ENCODE assay signal across 8 cellular contexts in genomic region chr11:35334385-35335090, GRCh38.
DNase-seq lines count a peak whose midpoint lies in the region; FAIRE-seq and TF ChIP-seq lines count a peak whose summit lies in the region.

No MANE protein-coding gene starts in this region.

- H3K4me1 ChIP-seq in small intestine (ENCODE audit: control insufficient read depth in 2 of 2, insufficient read depth in 1 of 2, low read depth in 1 of 2, low read length in 1 of 2) = no peaks in the 10 kb centered on the region
- no peaks in the 10 kb centered on the region for H3K4me1 ChIP-seq in ascending aorta

- H3K27ac Mint-ChIP-seq in HFFc6 (peak overlapping the region; percentile 11; the same call in 1 of the 2 replicates), IgD-negative memory B cell (peak overlapping the region; percentile 88 to 97 (median 94)), mesothelial cell of epicardium (no peak overlapping the region)

- H3K4me3 ChIP-seq in small intestine (ENCODE audit: low read depth in 1 of 2, low read length in 2 of 2) (no peak overlapping the region), ascending aorta (no peak overlapping the region)

- DNase-seq in activated gamma-delta T cell treated with Interleukin-2 at 50 U/mL for 16 hours (peak; percentile 37), activated gamma-delta T cell (lab: John Stamatoyannopoulos, UW) (no peak), HFFc6 (no peak), small intestine (peak; percentile 35), MV-4-11 (lab: John Stamatoyannopoulos, UW) (no peak), mesothelial cell of epicardium (ENCODE audit: low spot score in 2 of 2, unreplicated experiment in 2 of 2) (no peak), ascending aorta (ENCODE audit: low spot score in 2 of 2) (no peak)

- H3K36me3 ChIP-seq in small intestine (ENCODE audit: control insufficient read depth in 2 of 2, insufficient read depth in 2 of 2, low read length in 2 of 2) (no peaks in the 10 kb centered on the region), ascending aorta (no peaks in the 10 kb centered on the region)

- intact Hi-C loops in ascending aorta (cut with DNase I) = no loop called here

- H3K9me3 ChIP-seq in small intestine (ENCODE audit: control insufficient read depth, low read depth) (no peaks in the 10 kb centered on the region), ascending aorta (no peaks in the 10 kb centered on the region)

- H3K27me3 Mint-ChIP-seq in HFFc6 (ENCODE audit: insufficient read depth) = peaks cover 5% of the 10 kb centered on the region
- no peaks in the 10 kb centered on the region for H3K27me3 Mint-ChIP-seq in IgD-negative memory B cell
- H3K27me3 Mint-ChIP-seq in mesothelial cell of epicardium (ENCODE audit: low read depth) = peaks cover 2% of the 10 kb centered on the region

- H3K9me3 Mint-ChIP-seq in HFFc6 = no peaks in the 10 kb centered on the region
- peaks cover 0 to 3% (median 2%) of the 10 kb centered on the region in 3 donors for H3K9me3 Mint-ChIP-seq in IgD-negative memory B cell
- H3K9me3 Mint-ChIP-seq in mesothelial cell of epicardium = peaks cover 14% of the 10 kb centered on the region

- H3K4me3 Mint-ChIP-seq in HFFc6 (no peak overlapping the region), IgD-negative memory B cell (peak overlapping the region in 3 of 4 donors; percentile 54 to 87 (median 86)), mesothelial cell of epicardium (no peak overlapping the region)

- no peak overlapping the region for H3K27ac ChIP-seq in small intestine (ENCODE audit: low read depth in 1 of 2, low read length in 1 of 2)
- H3K27ac ChIP-seq in ascending aorta = no peak overlapping the region

- H3K27me3 ChIP-seq in small intestine (ENCODE audit: control insufficient read depth in 2 of 2, insufficient read depth in 2 of 2, low read length in 2 of 2) (no peaks in the 10 kb centered on the region), ascending aorta (no peaks in the 10 kb centered on the region)

- TF ChIP-seq CTCF in HFFc6 (IDR thresholded peaks at IDR 0.05) = no peak
- TF ChIP-seq CTCF in mesothelial cell of epicardium (IDR thresholded peaks at IDR 0.05; ENCODE audit: unreplicated experiment) = no peak
- TF ChIP-seq CTCF in ascending aorta (IDR thresholded peaks at IDR 0.05) = no peak

- 36 to 61% (median 48%) methylated on average over 5 of the region's 5 CpGs for WGBS in small intestine, 3 donors

- H3K36me3 Mint-ChIP-seq in HFFc6 (ENCODE audit: low read depth) (peaks cover 6% of the 10 kb centered on the region; the same call in 1 of the 2 replicates), IgD-negative memory B cell (peaks cover 7% of the 10 kb centered on the region), mesothelial cell of epicardium (no peaks in the 10 kb centered on the region)

- H3K4me1 Mint-ChIP-seq in HFFc6 (ENCODE audit: low read depth) (peaks cover 45% of the 10 kb centered on the region), IgD-negative memory B cell (peaks cover 30 to 47% (median 38%) of the 10 kb centered on the region in 3 donors), mesothelial cell of epicardium (no peaks in the 10 kb centered on the region)

- FAIRE-seq in small intestine (lab: Jason Lieb, UNC) = no peak

Comparison
In these comparisons a context has a peak if more than half of its experiments do, and no peak if none do; other contexts are left out.
1. DNase-seq: peak in activated gamma-delta T cell treated with Interleukin-2 at 50 U/mL for 16 hours (single experiment) and small intestine (single experiment); none in activated gamma-delta T cell (single experiment), HFFc6 (single experiment), MV-4-11 (single experiment), mesothelial cell of epicardium (0 of 2) and ascending aorta (0 of 2).
2. H3K4me3 Mint-ChIP-seq: peak in IgD-negative memory B cell (3 of 4); none in HFFc6 (single experiment) and mesothelial cell of epicardium (single experiment).